In the genomic region with DNA sequence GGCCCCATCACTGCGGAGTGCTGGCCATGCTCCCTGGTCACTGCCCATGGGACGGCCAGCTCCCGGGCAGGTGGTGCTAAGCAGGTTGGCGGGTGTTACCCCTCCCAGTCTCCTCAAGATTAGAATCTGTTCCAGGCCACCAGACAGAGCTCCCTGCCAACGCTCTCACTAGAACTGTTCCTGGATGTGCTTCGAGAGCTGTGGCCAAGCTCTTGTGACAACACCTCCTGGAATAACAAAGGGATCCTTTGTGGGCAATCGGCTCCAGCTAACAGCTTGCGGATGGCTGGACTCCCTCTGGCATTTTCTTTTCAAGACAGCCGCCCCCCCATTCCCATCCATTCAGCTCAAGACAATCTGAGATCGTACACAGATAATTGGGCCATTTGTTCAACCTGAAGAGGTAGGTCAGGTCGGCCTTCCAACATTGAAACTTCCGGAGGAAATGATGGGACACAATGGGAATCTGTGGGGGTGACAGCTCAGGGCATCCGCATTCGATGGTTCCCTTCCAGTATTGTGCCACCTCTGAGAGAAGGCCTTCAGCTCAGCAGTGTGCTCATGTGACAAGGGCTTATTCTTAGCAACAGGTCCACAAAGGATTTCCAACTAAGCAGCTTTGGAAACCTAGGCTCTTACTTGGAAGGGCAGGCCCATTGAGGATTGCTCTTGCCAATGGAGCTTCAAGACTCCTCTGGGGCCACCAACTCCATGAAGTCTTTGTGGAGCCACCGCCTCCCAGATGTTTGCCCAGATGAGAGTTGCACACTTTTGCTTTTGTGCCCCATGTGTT, we compare ENCODE assay signal across 23 cellular contexts. TPM values are rescaled to one million over a fixed set of nuclear protein-coding genes. Genes with fewer than 3 reads are reported as not detected.
DNase-seq lines count a peak whose midpoint lies in the region; ATAC-seq and TF ChIP-seq lines count a peak whose summit lies in the region.
"Had no signal": no experiment of that assay in that cellular context is flagged by ENCODE, and none has a peak within 500 bp of the region (broad histone marks: within the 10 kb centered on the region; RNA-seq: fewer than 3 reads in every experiment).

No MANE protein-coding gene starts in this region.

- peaks cover 35% of the 10 kb centered on the region for H3K27me3 Mint-ChIP-seq in MCF 10A (ENCODE audit: insufficient read depth, unreplicated experiment)

- H3K9ac ChIP-seq in SK-N-SH = no peak overlapping the region
- H3K9ac ChIP-seq: BLaER1 treated with 17β-estradiol and CSF1 and Interleukin-3, amounts not matched to agents 10 nM and 100 nM had no signal

- H3K27ac ChIP-seq in breast epithelium (peak overlapping the region; percentile 79 to 81), body of pancreas (no peak overlapping the region), testis (no peak overlapping the region), SK-N-SH (ENCODE audit: low read depth in 2 of 2, low read length in 1 of 2) (no peak overlapping the region)
- H3K27ac ChIP-seq: BLaER1 treated with 17β-estradiol and CSF1 and Interleukin-3, amounts not matched to agents 10 nM and 100 nM; left lung had no signal

- no peaks in the 10 kb centered on the region for H3K9me2 ChIP-seq in SK-N-SH

- no peaks in the 10 kb centered on the region for H3K9me3 Mint-ChIP-seq in MCF 10A (ENCODE audit: unreplicated experiment)
- H3K9me3 Mint-ChIP-seq: activated naive CD8-positive, alpha-beta T cell treated with anti-CD3 and anti-CD28 coated beads for 36 hours; dendritic cell treated with granulocyte-macrophage colony-stimulating factor and Interleukin-4, amounts not matched to agents 40 ng/mL and 50 ng/mL, for 4 days had no signal

- H3K4me1 ChIP-seq in breast epithelium (peaks cover 0 to 12% of the 10 kb centered on the region in 2 donors), body of pancreas (peaks cover 10% of the 10 kb centered on the region), mucosa of descending colon (ENCODE audit: low read depth) (no peaks in the 10 kb centered on the region), testis (no peaks in the 10 kb centered on the region), SK-N-SH (ENCODE audit: control insufficient read depth in 1 of 2, insufficient read depth in 2 of 2, low read depth in 1 of 2, low read length in 1 of 2) (no peaks in the 10 kb centered on the region)
- H3K4me1 ChIP-seq: left lung had no signal

- H3K27ac Mint-ChIP-seq in MCF 10A (ENCODE audit: low read depth, unreplicated experiment) = no peak overlapping the region
- H3K27ac Mint-ChIP-seq: activated naive CD8-positive, alpha-beta T cell treated with anti-CD3 and anti-CD28 coated beads for 36 hours; dendritic cell treated with granulocyte-macrophage colony-stimulating factor and Interleukin-4, amounts not matched to agents 40 ng/mL and 50 ng/mL, for 4 days had no signal

- TF ChIP-seq RAD21 in SK-N-SH (IDR thresholded peaks at IDR 0.05; ENCODE audit: low read length) = no peak

- TF ChIP-seq EP300 in SK-N-SH (IDR thresholded peaks at IDR 0.05; ENCODE audit: borderline replicate concordance in 1 of 2, low read depth in 1 of 2, low read length in 1 of 2) = no peak

- peak; percentile 70 for ATAC-seq in body of pancreas
- ATAC-seq in mucosa of descending colon = peak; percentile 37
- no peak for ATAC-seq in HG03521 (IDR thresholded peaks at IDR 0.05; ENCODE audit: unreplicated experiment)
- ATAC-seq: GM12878, left lung, Panc1, SK-N-SH treated with all-trans-retinoic acid at 6 μM for 48 hours had no signal

- H3K4me2 ChIP-seq in SK-N-SH = no peak overlapping the region
- H3K4me2 ChIP-seq: BLaER1 treated with 17β-estradiol and CSF1 and Interleukin-3, amounts not matched to agents 10 nM and 100 nM had no signal

- CTCF ChIA-PET in MCF 10A (lab: Yijun Ruan, JAX) (interaction anchor here (0.5 to 6.9 kb wide), 16 partner anchors 9 to 705 kb away, joined by 3 to 32 read pairs (median 4); partner anchors contain the start of gene EPHB3), SK-N-SH (lab: Yijun Ruan, JAX) (interaction anchor here (0.8 to 4.3 kb wide), 11 partner anchors 9 to 253 kb away, joined by 3 to 25 read pairs (median 5); no protein-coding TSS in a partner anchor)

- BruUV-seq in MCF 10A (replicated peaks; lab: Mats Ljungman, UMichigan) = no TSS peak

- H3K4me3 ChIP-seq in breast epithelium = no peak overlapping the region
- no peak overlapping the region for H3K4me3 ChIP-seq in body of pancreas
- no peak overlapping the region for H3K4me3 ChIP-seq in mucosa of descending colon
- no peak overlapping the region for H3K4me3 ChIP-seq in testis
- H3K4me3 ChIP-seq in SK-N-SH (ENCODE audit: low read depth in 2 of 2, low read length in 1 of 2) = no peak overlapping the region
- H3K4me3 ChIP-seq: BLaER1 treated with 17β-estradiol and CSF1 and Interleukin-3, amounts not matched to agents 10 nM and 100 nM; GM12878; left lung had no signal

- H4K20me1 ChIP-seq in SK-N-SH (ENCODE audit: insufficient read depth) = no peaks in the 10 kb centered on the region
- H4K20me1 ChIP-seq: BLaER1 treated with 17β-estradiol and CSF1 and Interleukin-3, amounts not matched to agents 10 nM and 100 nM had no signal

- TF ChIP-seq POLR2A in breast epithelium (IDR thresholded peaks at IDR 0.05) = no peak
- no peak for TF ChIP-seq POLR2A in body of pancreas (IDR thresholded peaks at IDR 0.05)
- TF ChIP-seq POLR2A in testis (IDR thresholded peaks at IDR 0.05) = no peak

- H3K27me3 ChIP-seq in breast epithelium (no peaks in the 10 kb centered on the region), body of pancreas (no peaks in the 10 kb centered on the region), testis (no peaks in the 10 kb centered on the region), SK-N-SH (ENCODE audit: insufficient read depth) (peaks cover 9% of the 10 kb centered on the region; the same call in 1 of the 2 replicates)
- H3K27me3 ChIP-seq: BLaER1 treated with 17β-estradiol and CSF1 and Interleukin-3, amounts not matched to agents 10 nM and 100 nM; left lung had no signal

- H3K36me3 ChIP-seq in breast epithelium (no peaks in the 10 kb centered on the region), body of pancreas (replicated peaks in 1 of 2; ENCODE audit: insufficient read depth in 1 of 2, low read depth in 2 of 2) (no peaks in the 10 kb centered on the region), mucosa of descending colon (ENCODE audit: low read depth) (no peaks in the 10 kb centered on the region), testis (ENCODE audit: low read depth, missing control alignments) (no peaks in the 10 kb centered on the region), SK-N-SH (replicated peaks in 1 of 2; ENCODE audit: control insufficient read depth in 1 of 2, insufficient read depth in 2 of 2, low read length in 1 of 2) (no peaks in the 10 kb centered on the region)
- H3K36me3 ChIP-seq: BLaER1 treated with 17β-estradiol and CSF1 and Interleukin-3, amounts not matched to agents 10 nM and 100 nM; left lung had no signal

- POLR2A ChIA-PET in MCF 10A (lab: Yijun Ruan, JAX) = interaction anchor here (0.6 to 1.6 kb wide), 4 partner anchors 11 to 262 kb away, joined by 3 to 7 read pairs (median 4); partner anchors contain the start of genes EPHB3 and VPS8
- POLR2A ChIA-PET in SK-N-SH (lab: Yijun Ruan, JAX) = no interaction called here

- no peaks in the 10 kb centered on the region for H3K36me3 Mint-ChIP-seq in MCF 10A (ENCODE audit: insufficient read depth, unreplicated experiment)
- H3K36me3 Mint-ChIP-seq: activated naive CD8-positive, alpha-beta T cell treated with anti-CD3 and anti-CD28 coated beads for 36 hours; brain had no signal

- no peak overlapping the region for H3K4me3 Mint-ChIP-seq in MCF 10A (ENCODE audit: unreplicated experiment)
- H3K4me3 Mint-ChIP-seq: activated naive CD8-positive, alpha-beta T cell treated with anti-CD3 and anti-CD28 coated beads for 36 hours; brain; dendritic cell treated with granulocyte-macrophage colony-stimulating factor and Interleukin-4, amounts not matched to agents 40 ng/mL and 50 ng/mL, for 4 days had no signal

- peaks cover under 1% of the 10 kb centered on the region for H3F3A ChIP-seq in SK-N-SH (replicated peaks; ENCODE audit: insufficient read depth)

- DNase-seq in breast epithelium (ENCODE audit: low spot score in 2 of 2) (peak; percentile 71 to 96), MCF 10A (ENCODE audit: unreplicated experiment) (no peak), body of pancreas (peak in 3 of 4 donors; percentile 51 to 54 (median 53)), mucosa of descending colon (no peak), testis (peak; percentile 63), SK-N-SH (no peak), kidney tubule cell (ENCODE audit: low spot score) (no peak)
- DNase-seq: activated CD8-positive, alpha-beta memory T cell treated with anti-CD3 and anti-CD28 coated beads for 24 hours; activated naive CD8-positive, alpha-beta T cell treated with anti-CD3 and anti-CD28 coated beads for 36 hours; activated T-cell treated with anti-CD3 and anti-CD28 coated beads, Interleukin-2, amount 50 U/mL, for 48 hours; foreskin fibroblast; GF-D8; occipital lobe; stimulated activated CD4-positive, alpha-beta T cell treated with anti-CD3 and anti-CD28 coated beads, Interleukin-1b, Interleukin-23, amount 100 ng/mL, for 48 hours; T1000 had no signal

- no peak for TF ChIP-seq CTCF in breast epithelium (IDR thresholded peaks at IDR 0.05)
- no peak for TF ChIP-seq CTCF in MCF 10A (IDR thresholded peaks at IDR 0.05; ENCODE audit: unreplicated experiment)
- no peak for TF ChIP-seq CTCF in body of pancreas (IDR thresholded peaks at IDR 0.05)
- no peak for TF ChIP-seq CTCF in mucosa of descending colon (IDR thresholded peaks at IDR 0.05)
- no peak for TF ChIP-seq CTCF in testis (IDR thresholded peaks at IDR 0.05)
- no peak for TF ChIP-seq CTCF in SK-N-SH (IDR thresholded peaks at IDR 0.05)

- peaks cover 4% of the 10 kb centered on the region for H3K4me1 Mint-ChIP-seq in MCF 10A (ENCODE audit: insufficient read depth, unreplicated experiment)
- H3K4me1 Mint-ChIP-seq: activated naive CD8-positive, alpha-beta T cell treated with anti-CD3 and anti-CD28 coated beads for 36 hours had no signal

- H2AFZ ChIP-seq in SK-N-SH (ENCODE audit: low read depth) = no peak overlapping the region

- WGBS in body of pancreas, 2 donors = 56 to 67% methylated on average over 15 of the region's 15 CpGs
- WGBS in testis, 2 donors = 74 to 80% methylated on average over 7 to 15 of the region's 15 CpGs
- WGBS in SK-N-SH (ENCODE audit: low lambda C conversion rate) = 68% methylated on average over 10 of the region's 15 CpGs

- intact Hi-C loops in breast epithelium (cut with DNase I; ENCODE audit: low total_unique reads) = no loop called here
- intact Hi-C loops in MCF 10A (cut with micrococcal nuclease) = no loop called here
- intact Hi-C loops in body of pancreas (cut with DNase I) = loop anchor here (10.0 kb wide), 1 partner anchor 655 kb away; no protein-coding TSS in a partner anchor
- intact Hi-C loops in mucosa of descending colon (cut with DNase I, micrococcal nuclease) = no loop called here
- intact Hi-C loops in testis (cut with DNase I; ENCODE audit: low total_unique reads) = loop anchor here (10.0 kb wide), 1 partner anchor 175 kb away; the partner anchor contains the start of gene THPO

- H3K9me3 ChIP-seq in breast epithelium (no peaks in the 10 kb centered on the region), body of pancreas (no peaks in the 10 kb centered on the region), mucosa of descending colon (no peaks in the 10 kb centered on the region), testis (no peaks in the 10 kb centered on the region), SK-N-SH (no peaks in the 10 kb centered on the region)
- H3K9me3 ChIP-seq: BLaER1 treated with 17β-estradiol and CSF1 and Interleukin-3, amounts not matched to agents 10 nM and 100 nM; left lung had no signal

- H3K79me2 ChIP-seq in SK-N-SH (ENCODE audit: insufficient read depth) = no peaks in the 10 kb centered on the region

RNA-seq across cellular contexts. Expression of gene EPHB3, which starts 11.6 kb away (rescaled TPM):
- total RNA-seq in breast epithelium (10 to 100 TPM in 1 of 3 donors, 1 to 10 TPM in 1, under 1 TPM in 1; 0.32 to 25.3 (median 7.9) TPM), MCF 10A (2022) (4.0 and 5.4 TPM in 2 replicates), body of pancreas (10 to 100 TPM in 1 of 2 donors, 1 to 10 TPM in 1; 7.9 to 10.1 TPM), mucosa of descending colon (10 to 100 TPM; 14.1 to 57.2 (median 33.6) TPM), testis (1 to 10 TPM; 2.0 to 2.3 TPM)
- polyA plus RNA-seq in testis (ENCODE audit: insufficient read depth, low read depth, low replicate concordance) (2.6 TPM), SK-N-SH (2012; rRNA removed) (2.1 and 4.2 TPM in 2 replicates)
- 1.5 and 2.0 TPM in 2 replicates for polyA plus RNA-seq in SK-N-SH (2012; cell fraction: cytosol; rRNA removed)
- 10.0 and 14.1 TPM in 2 replicates for polyA plus RNA-seq in SK-N-SH (2012; cell fraction: nucleus; rRNA removed)
- total RNA-seq: GM12878 had no signal

Comparison
In these comparisons a context has a peak if more than half of its experiments do, and no peak if none do; other contexts are left out.
1. DNase-seq: peak in breast epithelium (2 of 2), body of pancreas (3 of 4) and testis (single experiment); none in MCF 10A (single experiment), mucosa of descending colon (0 of 3), SK-N-SH (single experiment) and kidney tubule cell (single experiment).
2. H3K27ac ChIP-seq: peak in breast epithelium (2 of 2); none in body of pancreas (0 of 4), testis (0 of 2) and SK-N-SH (0 of 2).
3. intact Hi-C loops: an anchor here in body of pancreas (10.0 kb wide) and testis (10.0 kb wide); none called in breast epithelium, MCF 10A and mucosa of descending colon.